In the genomic region with DNA sequence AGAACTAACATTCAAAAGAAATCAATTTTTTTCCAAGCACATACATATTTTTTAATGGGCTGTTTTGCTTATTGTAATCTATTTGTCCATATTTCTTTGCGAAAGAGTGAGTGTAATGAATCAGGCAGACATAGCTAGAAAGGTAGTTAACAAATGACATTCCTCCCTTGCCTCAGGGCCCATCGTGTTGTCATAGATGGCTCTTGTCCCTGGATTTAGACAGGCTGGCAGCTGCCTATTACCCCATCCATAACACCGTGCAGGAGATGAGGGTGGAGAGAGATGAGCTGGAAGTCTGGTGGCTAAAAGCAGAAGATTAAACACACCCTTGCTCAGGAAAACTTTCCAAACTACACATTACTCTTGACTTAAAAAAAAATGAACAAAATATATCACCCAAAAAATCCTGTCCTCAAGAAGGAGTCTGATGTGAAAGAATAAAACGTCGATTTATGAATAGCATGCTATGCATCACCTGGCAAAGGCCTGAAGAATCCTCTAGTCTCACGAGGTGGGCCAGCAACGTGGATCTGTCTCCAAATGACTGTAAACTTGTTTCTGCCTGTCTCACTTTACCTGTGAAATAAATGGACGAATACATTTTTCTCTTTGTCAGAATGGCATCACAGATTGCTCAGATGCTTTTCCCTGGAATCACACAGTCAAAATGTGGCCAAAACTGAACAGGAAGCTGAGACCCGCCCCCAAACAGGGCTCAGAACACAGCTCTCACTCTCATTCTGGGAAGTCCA, we compare ENCODE assay signal across 30 cellular contexts.
"Had no signal": no experiment of that assay in that cellular context is flagged by ENCODE, and none has a peak within 500 bp of the region (broad histone marks: within the 10 kb centered on the region; RNA-seq: fewer than 3 reads in every experiment).

No MANE protein-coding gene starts in this region.

- H3K4me1 Mint-ChIP-seq: activated B cell treated with CpG ODN at 0.5 μM for 24 hours; activated CD4-positive, alpha-beta T cell treated with anti-CD3 and anti-CD28 coated beads, Interleukin-2, amount 10 ng/mL, durations not matched to agents 7 days and 5 days; activated naive CD8-positive, alpha-beta T cell treated with anti-CD3 and anti-CD28 coated beads, Interleukin-2, amount 50 U/mL, for 24 hours; brain; T-cell had no signal

- H3K27ac Mint-ChIP-seq: activated B cell treated with CpG ODN at 0.5 μM for 24 hours; activated CD4-positive, alpha-beta memory T cell treated with anti-CD3 and anti-CD28 coated beads for 36 hours; activated CD4-positive, alpha-beta T cell treated with anti-CD3 and anti-CD28 coated beads, Interleukin-2, amount 10 ng/mL, durations not matched to agents 7 days and 5 days; activated naive CD4-positive, alpha-beta T cell treated with anti-CD3 and anti-CD28 coated beads, Interleukin-2, amount 50 U/mL, for 72 hours; activated naive CD8-positive, alpha-beta T cell treated with anti-CD3 and anti-CD28 coated beads, Interleukin-2, amount 50 U/mL, for 24 hours; brain; T-cell had no signal

- H3K27me3 ChIP-seq: ascending aorta had no signal

- H3K36me3 ChIP-seq: ascending aorta had no signal

- H3K4me3 ChIP-seq: ascending aorta, SK-N-MC had no signal

- H3K9me3 Mint-ChIP-seq: activated B cell treated with CpG ODN at 0.5 μM for 24 hours; activated CD4-positive, alpha-beta memory T cell treated with anti-CD3 and anti-CD28 coated beads for 36 hours; activated naive CD4-positive, alpha-beta T cell treated with anti-CD3 and anti-CD28 coated beads, Interleukin-2, amount 50 U/mL, for 72 hours; activated naive CD8-positive, alpha-beta T cell treated with anti-CD3 and anti-CD28 coated beads, Interleukin-2, amount 50 U/mL, for 24 hours; activated T-cell treated with anti-CD3 and anti-CD28 coated beads, Interleukin-2, amount 50 U/mL, for 4 hours; T-cell had no signal

- FAIRE-seq: TTC549 had no signal

- H3K4me1 ChIP-seq: ascending aorta had no signal

- H3K36me3 Mint-ChIP-seq: activated CD4-positive, alpha-beta memory T cell treated with anti-CD3 and anti-CD28 coated beads for 36 hours; brain; T-cell had no signal

- DNase-seq: activated B cell treated with CpG ODN at 0.5 μM for 24 hours; activated CD4-positive, alpha-beta memory T cell treated with anti-CD3 and anti-CD28 coated beads for 36 hours; activated CD4-positive, alpha-beta T cell treated with anti-CD3 and anti-CD28 coated beads for 1 hour; activated CD4-positive, alpha-beta T cell treated with anti-CD3 and anti-CD28 coated beads, Interleukin-2, amount 10 ng/mL, durations not matched to agents 7 days and 5 days; activated CD8-positive, alpha-beta memory T cell treated with anti-CD3 and anti-CD28 coated beads for 24 hours; activated effector memory CD4-positive, alpha-beta T cell treated with anti-CD3 and anti-CD28 coated beads, Interleukin-2, amount 50 U/mL, for 16 hours; activated naive CD4-positive, alpha-beta T cell treated with Interleukin-2 at 50 U/mL for 16 hours; activated naive CD8-positive, alpha-beta T cell treated with anti-CD3 and anti-CD28 coated beads, Interleukin-2, amount 50 U/mL, for 24 hours; activated T-cell treated with anti-CD3 and anti-CD28 coated beads, Interleukin-2, amount 50 U/mL, for 4 hours; amniotic stem cell; Karpas-422; NCI-H1048; NCI-H146; NCI-H187 treated with DMSO at 0.1 percent for 48 hours; NCI-H2081 treated with DMSO at 0.1 percent for 48 hours; NCI-H2171; NCI-H2227 treated with DMSO at 0.1 percent for 48 hours; NCI-H510A; NCI-H526 treated with DMSO at 0.1 percent for 48 hours; NK-92 treated with Interleukin-12 subunit alpha and Interleukin-12 subunit beta, amount 100 ng/mL, for 24 hours; OCI-M1; RPMI8226; T-cell; T-helper 2 cell; T1000 had no signal

- H3K9me3 ChIP-seq: ascending aorta had no signal

- H3K4me3 Mint-ChIP-seq: activated B cell treated with CpG ODN at 0.5 μM for 24 hours; activated CD4-positive, alpha-beta memory T cell treated with anti-CD3 and anti-CD28 coated beads for 36 hours; activated CD4-positive, alpha-beta T cell treated with anti-CD3 and anti-CD28 coated beads, Interleukin-2, amount 10 ng/mL, durations not matched to agents 7 days and 5 days; activated naive CD8-positive, alpha-beta T cell treated with anti-CD3 and anti-CD28 coated beads, Interleukin-2, amount 50 U/mL, for 24 hours; activated T-cell treated with anti-CD3 and anti-CD28 coated beads, Interleukin-2, amount 50 U/mL, for 4 hours; brain; T-cell had no signal

- H3K27ac ChIP-seq: ascending aorta, SK-N-MC had no signal

- H3K27me3 Mint-ChIP-seq: activated B cell treated with CpG ODN at 0.5 μM for 24 hours; activated CD4-positive, alpha-beta memory T cell treated with anti-CD3 and anti-CD28 coated beads for 36 hours; activated CD4-positive, alpha-beta T cell treated with anti-CD3 and anti-CD28 coated beads, Interleukin-2, amount 10 ng/mL, durations not matched to agents 7 days and 5 days; activated naive CD8-positive, alpha-beta T cell treated with anti-CD3 and anti-CD28 coated beads, Interleukin-2, amount 50 U/mL, for 24 hours; brain; T-cell had no signal
